9 cellular contexts compared by ENCODE assay signal in the genomic region with DNA sequence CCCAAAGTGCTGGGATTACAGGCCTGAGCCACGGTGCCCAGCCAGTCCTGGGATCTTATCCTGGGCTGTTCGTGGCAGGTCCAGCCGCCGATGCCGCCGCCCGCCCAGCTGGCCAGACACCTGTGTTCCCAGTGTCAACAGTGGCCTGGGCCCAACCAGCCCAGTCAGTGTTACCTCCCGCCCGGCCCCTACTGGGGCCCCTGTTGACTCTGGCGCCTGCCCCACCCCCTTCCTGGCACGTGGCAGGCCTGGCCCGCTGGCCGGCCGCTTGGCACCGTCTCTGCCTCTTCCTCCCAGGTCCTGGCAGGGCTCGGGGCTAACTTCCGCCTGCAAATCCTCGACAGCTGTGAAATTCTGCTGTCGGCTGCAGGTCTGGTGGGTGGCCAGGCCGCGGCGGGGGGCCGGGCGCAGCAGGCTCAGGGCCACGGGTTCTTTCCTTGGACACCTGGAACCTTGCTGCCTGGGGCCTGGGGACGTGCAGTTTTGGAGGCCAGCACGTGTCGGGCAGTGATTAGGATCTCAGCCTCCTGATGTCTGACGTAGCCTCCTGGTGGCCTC. TPM values are rescaled to one million over a fixed set of nuclear protein-coding genes. Genes with fewer than 3 reads are reported as not detected.
A peak's percentile ranks its signal among the peaks of the same experiment; 100 is the strongest.
DNase-seq lines count a peak whose midpoint lies in the region; ATAC-seq, FAIRE-seq and TF ChIP-seq lines count a peak whose summit lies in the region.
"Had no signal": no experiment of that assay in that cellular context is flagged by ENCODE, and none has a peak within 500 bp of the region (broad histone marks: within the 10 kb centered on the region; RNA-seq: fewer than 3 reads in every experiment).

No MANE protein-coding gene starts in this region.

- H3K4me1 ChIP-seq in K562 (replicated peaks in 1 of 2; ENCODE audit: control insufficient read depth in 2 of 2, insufficient read depth in 2 of 2, low read length in 2 of 2), result peaks cover 0 to 50% of the 10 kb centered on the region in 2 experiments; a peak in 3 of 5 replicates
- peaks cover 2 to 59% (median 40%) of the 10 kb centered on the region in 5 donors for H3K4me1 ChIP-seq in subcutaneous abdominal adipose tissue (ENCODE audit: control insufficient read depth in 5 of 5, insufficient read depth in 5 of 5, low read length in 5 of 5)

- no peak overlapping the region for H3K27ac Mint-ChIP-seq in activated T-cell treated with anti-CD3 and anti-CD28 coated beads, Interleukin-2, amount 50 U/mL, for 72 hours
- H3K27ac Mint-ChIP-seq in activated naive CD4-positive, alpha-beta T cell treated with anti-CD3 and anti-CD28 coated beads, Interleukin-2, amount 50 U/mL, for 72 hours, result no peak overlapping the region

- DNase-seq in HT-29 (ENCODE audit: low spot score) (peak; percentile 86), K562 (ENCODE audit: extremely low read depth in 1 of 4, low spot score in 3 of 4) (no peak), left kidney (ENCODE audit: low read depth, low spot score) (peak; percentile 44), KBM-7 (no peak), kidney glomerular epithelial cell (lab: John Stamatoyannopoulos, UW) (no peak)
- DNase-seq in activated T-cell treated with anti-CD3 and anti-CD28 coated beads, Interleukin-2, amount 50 U/mL, for 72 hours, result no peak
- no peak for DNase-seq in activated naive CD4-positive, alpha-beta T cell treated with anti-CD3 and anti-CD28 coated beads, Interleukin-2, amount 50 U/mL, for 72 hours (ENCODE audit: low spot score in 2 of 2)

- H3K9ac ChIP-seq in K562 (ENCODE audit: insufficient read depth in 1 of 2, low read depth in 2 of 2, low read length in 2 of 2), result no peak overlapping the region
- H3K9ac ChIP-seq in subcutaneous abdominal adipose tissue (ENCODE audit: low read length in 5 of 5), result peak overlapping the region in 2 of 5 donors; percentile 13 to 21

- ATAC-seq in K562, result no peak
- no peak for ATAC-seq in activated T-cell treated with anti-CD3 and anti-CD28 coated beads, Interleukin-2, amount 50 U/mL, for 72 hours (replicated peaks in 1 of 2)
- no peak for ATAC-seq in activated naive CD4-positive, alpha-beta T cell treated with anti-CD3 and anti-CD28 coated beads, Interleukin-2, amount 50 U/mL, for 72 hours

- no peak overlapping the region for H2AFZ ChIP-seq in K562 (ENCODE audit: low read depth, low read length)

- peaks cover under 1 to 3% of the 10 kb centered on the region in 2 donors for H3K36me3 Mint-ChIP-seq in activated T-cell treated with anti-CD3 and anti-CD28 coated beads, Interleukin-2, amount 50 U/mL, for 72 hours (ENCODE audit: insufficient read depth in 2 of 2)
- peaks cover 0 to 16% of the 10 kb centered on the region in 2 donors for H3K36me3 Mint-ChIP-seq in activated naive CD4-positive, alpha-beta T cell treated with anti-CD3 and anti-CD28 coated beads, Interleukin-2, amount 50 U/mL, for 72 hours

- peaks cover 0 to 1% of the 10 kb centered on the region in 2 donors for H3K9me3 Mint-ChIP-seq in activated T-cell treated with anti-CD3 and anti-CD28 coated beads, Interleukin-2, amount 50 U/mL, for 72 hours
- H3K9me3 Mint-ChIP-seq in activated naive CD4-positive, alpha-beta T cell treated with anti-CD3 and anti-CD28 coated beads, Interleukin-2, amount 50 U/mL, for 72 hours, result no peaks in the 10 kb centered on the region

- TF ChIP-seq POLR2A in K562 (conservative IDR thresholded peaks at IDR 0.05), result no peak

- H3K27ac ChIP-seq in K562 (ENCODE audit: extremely low read depth, low read depth, low read length) (no peak overlapping the region), subcutaneous abdominal adipose tissue (ENCODE audit: low read depth, low read length) (peak overlapping the region; percentile 16)
- H3K27ac ChIP-seq: SK-N-MC had no signal

- CTCF ChIA-PET in K562 (lab: Yijun Ruan, JAX; ENCODE audit: low intra/inter-chr PET ratio), result no interaction called here

- H3K36me3 ChIP-seq in K562 (ENCODE audit: control insufficient read depth, insufficient read depth, low read length) (peaks cover 82% of the 10 kb centered on the region; the same call in 2 of the 3 replicates), subcutaneous abdominal adipose tissue (ENCODE audit: control insufficient read depth in 5 of 5, insufficient read depth in 5 of 5, low read length in 5 of 5) (peaks cover 0 to 19% (median 6%) of the 10 kb centered on the region in 5 donors)

- no peak for TF ChIP-seq RAD21 in K562 (CRISPR knock-in tag; conservative IDR thresholded peaks at IDR 0.05 in 1 of 2, IDR thresholded peaks at IDR 0.05 in 1 of 2)

- H3K9me1 ChIP-seq in K562 (ENCODE audit: control insufficient read depth, insufficient read depth, low read length), result peaks cover 4% of the 10 kb centered on the region

- H3K4me3 ChIP-seq in K562 (no peak overlapping the region), subcutaneous abdominal adipose tissue (ENCODE audit: low read depth in 1 of 5, low read length in 5 of 5) (peak overlapping the region in 1 of 5 donors; percentile 22)
- H3K4me3 ChIP-seq: SK-N-MC had no signal

- in situ Hi-C loops in K562 (cut with MboI), result no loop called here
- in situ Hi-C loops in KBM-7 (cut with MboI; ENCODE audit: low pct_unique_long_range_greater_than_20kb, low sequenced_read_pairs), result no loop called here

- no peak for TF ChIP-seq EP300 in K562 (IDR thresholded peaks at IDR 0.05; ENCODE audit: low read length)

- H3K27me3 Mint-ChIP-seq in activated T-cell treated with anti-CD3 and anti-CD28 coated beads, Interleukin-2, amount 50 U/mL, for 72 hours (ENCODE audit: low read depth), result no peaks in the 10 kb centered on the region

- no peaks in the 10 kb centered on the region for H3K9me3 ChIP-seq in K562 (replicated peaks; ENCODE audit: control insufficient read depth, insufficient read depth, low read depth, low read length)
- no peaks in the 10 kb centered on the region for H3K9me3 ChIP-seq in subcutaneous abdominal adipose tissue (ENCODE audit: control insufficient read depth in 5 of 5, low read length in 5 of 5)

- H3K4me3 Mint-ChIP-seq in activated T-cell treated with anti-CD3 and anti-CD28 coated beads, Interleukin-2, amount 50 U/mL, for 72 hours, result no peak overlapping the region

- no TSS peak for BruUV-seq in K562 (replicated peaks; lab: Mats Ljungman, UMichigan)

- WGBS in K562 (ENCODE audit: insufficient coverage, low coverage, missing lambda C conversion rate), result 91% methylated on average over 19 of the region's 29 CpGs

- 0 out of 2 replicates have a peak, but pooled peaks cover 3% of the 10 kb centered on the region for H4K20me1 ChIP-seq in K562 (replicated peaks; ENCODE audit: control insufficient read depth, insufficient read depth, low read length)

- intact Hi-C loops in K562 (cut with micrococcal nuclease), result no loop called here

- H3K4me2 ChIP-seq in K562 (ENCODE audit: insufficient read depth, low read length), result no peak overlapping the region

- H3K27me3 ChIP-seq in K562 (ENCODE audit: control insufficient read depth in 2 of 2, insufficient read depth in 2 of 2, low read length in 2 of 2) (no peaks in the 10 kb centered on the region), subcutaneous abdominal adipose tissue (ENCODE audit: control insufficient read depth in 5 of 5, insufficient read depth in 4 of 5, low read length in 5 of 5) (no peaks in the 10 kb centered on the region)

- TF ChIP-seq CTCF in K562 (IDR thresholded peaks at IDR 0.05 in 2 of 3, conservative IDR thresholded peaks at IDR 0.05 in 1 of 3; ENCODE audit: insufficient read depth in 2 of 3, low read depth in 1 of 3, low read length in 3 of 3), result no peak

- peaks cover 78% of the 10 kb centered on the region for H3K79me2 ChIP-seq in K562 (ENCODE audit: control insufficient read depth, insufficient read depth, low read length)

- FAIRE-seq in K562 (lab: Jason Lieb, UNC), result no peak

- H3K4me1 Mint-ChIP-seq in activated T-cell treated with anti-CD3 and anti-CD28 coated beads, Interleukin-2, amount 50 U/mL, for 72 hours (ENCODE audit: low read depth), result peaks cover 33% of the 10 kb centered on the region

- POLR2A ChIA-PET in K562 (lab: Yijun Ruan, JAX), result interaction anchor here (1.0 to 1.2 kb wide), 2 partner anchors 9 to 11 kb away, joined by 4 to 5 read pairs; no protein-coding TSS in a partner anchor

RNA-seq across cellular contexts. Expression of gene ARID3A, which starts 9.1 kb away (rescaled TPM):
- 10.4 and 11.8 TPM in 2 replicates for total RNA-seq in HT-29 (2014; rRNA removed; shearing (Covaris generic))
- total RNA-seq in K562 (2011; cell fraction: chromatin; rRNA removed; ENCODE audit: low replicate concordance), result 89.0 and 254 TPM in 2 replicates
- total RNA-seq in K562 (2011; cell fraction: nucleolus; rRNA removed), result 180 and 206 TPM in 2 replicates
- total RNA-seq in K562 (2011; cell fraction: nucleoplasm; rRNA removed), result 120 and 121 TPM in 2 replicates
- 55.2 and 62.0 TPM in 2 replicates for total RNA-seq in K562 (2014; rRNA removed)
- 14.8 and 16.4 TPM in 2 replicates for total RNA-seq in K562 (2014; rRNA removed; fragmentation: Illumina TruSeq; extraction: Trizol)
- total RNA-seq in K562 (2015; rRNA removed; fragmentation: Illumina TruSeq; extraction: Trizol), result 39.0 and 41.3 TPM in 2 replicates
- total RNA-seq in K562 (2021), result 97.2 and 118 TPM in 2 replicates
- polyA plus RNA-seq in K562 (2011; rRNA removed), result 27.9 and 44.1 TPM in 2 replicates
- polyA plus RNA-seq in K562 (2011; cell fraction: cytosol; rRNA removed), result 43.2 and 88.8 TPM in 2 replicates
- polyA plus RNA-seq in K562 (2011; cell fraction: nucleus; rRNA removed), result 58.8 and 128 TPM in 2 replicates
- 49.0 and 52.3 TPM in 2 replicates for polyA plus RNA-seq in K562 (2012)
- 31.2 and 62.4 TPM in 2 replicates for polyA plus RNA-seq in K562 (2014; fragmentation: Illumina TruSeq; extraction: Trizol)
- 1 to 10 TPM; 1.4 to 2.0 TPM for polyA plus RNA-seq in K562 (2014; fragmentation: Nextera tagmentation; extraction: Ambion mirVana)
- 31.0 and 46.7 TPM in 2 replicates for polyA plus RNA-seq in K562 (2014; rRNA removed)
- polyA minus RNA-seq in K562 (2011; rRNA and poly(A)+ RNA removed), result 36.2 and 53.3 TPM in 2 replicates
- 119 and 167 TPM in 2 replicates for polyA minus RNA-seq in K562 (2011; cell fraction: cytosol; rRNA and poly(A)+ RNA removed)
- 45.8 and 47.4 TPM in 2 replicates for polyA minus RNA-seq in K562 (2011; cell fraction: nucleus; rRNA and poly(A)+ RNA removed)
- 10 to 100 TPM; 31.7 to 34.0 TPM for total RNA-seq in activated T-cell treated with anti-CD3 and anti-CD28 coated beads, Interleukin-2, amount 50 U/mL, for 72 hours
- 10 to 100 TPM; 22.4 to 35.7 TPM for total RNA-seq in activated naive CD4-positive, alpha-beta T cell treated with anti-CD3 and anti-CD28 coated beads, Interleukin-2, amount 50 U/mL, for 72 hours

RNA-seq across cellular contexts. Expression of gene KISS1R, which starts 17.8 kb away (rescaled TPM):
- total RNA-seq in HT-29 (2014; rRNA removed; shearing (Covaris generic)), result not detected in 2 replicates
- total RNA-seq in K562 (2011; cell fraction: chromatin; rRNA removed; ENCODE audit: low replicate concordance), result 13.9 and 50.0 TPM in 2 replicates
- total RNA-seq in K562 (2011; cell fraction: nucleolus; rRNA removed), result 79.5 and 104 TPM in 2 replicates
- total RNA-seq in K562 (2011; cell fraction: nucleoplasm; rRNA removed), result 29.6 and 30.1 TPM in 2 replicates
- total RNA-seq in K562 (2014; rRNA removed) (19.3 and 26.7 TPM in 2 replicates), K562 (2014; rRNA removed; fragmentation: Illumina TruSeq; extraction: Trizol) (0.80 and 1.1 TPM in 2 replicates), K562 (2015; rRNA removed; fragmentation: Illumina TruSeq; extraction: Trizol) (2.0 and 2.7 TPM in 2 replicates), K562 (2021) (36.2 and 39.4 TPM in 2 replicates)
- polyA plus RNA-seq in K562 (2011; rRNA removed) (2.8 and 6.3 TPM in 2 replicates), K562 (2014; fragmentation: Illumina TruSeq; extraction: Trizol) (0.37 and 2.7 TPM in 2 replicates), K562 (2014; fragmentation: Nextera tagmentation; extraction: Ambion mirVana) (under 1 TPM; 0.55 to 0.75 TPM), K562 (2014; rRNA removed) (17.3 and 26.8 TPM in 2 replicates)
- polyA plus RNA-seq in K562 (2011; cell fraction: cytosol; rRNA removed), result 4.3 and 59.2 TPM in 2 replicates
- 36.4 and 172 TPM in 2 replicates for polyA plus RNA-seq in K562 (2011; cell fraction: nucleus; rRNA removed)
- polyA plus RNA-seq in K562 (2012), result 6.9 and 23.9 TPM in 2 replicates
- 0.30 and 1.8 TPM in 2 replicates for polyA minus RNA-seq in K562 (2011; rRNA and poly(A)+ RNA removed)
- polyA minus RNA-seq in K562 (2011; cell fraction: cytosol; rRNA and poly(A)+ RNA removed), result 5.8 and 14.1 TPM in 2 replicates
- polyA minus RNA-seq in K562 (2011; cell fraction: nucleus; rRNA and poly(A)+ RNA removed), result 5.8 and 22.6 TPM in 2 replicates
- total RNA-seq in activated T-cell treated with anti-CD3 and anti-CD28 coated beads, Interleukin-2, amount 50 U/mL, for 72 hours, result 1 to 10 TPM; 1.0 to 3.6 TPM
- total RNA-seq in activated naive CD4-positive, alpha-beta T cell treated with anti-CD3 and anti-CD28 coated beads, Interleukin-2, amount 50 U/mL, for 72 hours, result 10 to 100 TPM; 10.9 to 32.4 TPM

RNA-seq across cellular contexts. Expression of gene R3HDM4, which starts 21.9 kb away (rescaled TPM):
- 37.7 and 51.4 TPM in 2 replicates for total RNA-seq in HT-29 (2014; rRNA removed; shearing (Covaris generic))
- 66.6 and 166 TPM in 2 replicates for total RNA-seq in K562 (2011; cell fraction: chromatin; rRNA removed; ENCODE audit: low replicate concordance)
- total RNA-seq in K562 (2011; cell fraction: nucleolus; rRNA removed), result 109 and 113 TPM in 2 replicates
- 92.6 and 119 TPM in 2 replicates for total RNA-seq in K562 (2011; cell fraction: nucleoplasm; rRNA removed)
- total RNA-seq in K562 (2014; rRNA removed) (63.2 and 75.6 TPM in 2 replicates), K562 (2014; rRNA removed; fragmentation: Illumina TruSeq; extraction: Trizol) (21.4 and 26.2 TPM in 2 replicates), K562 (2015; rRNA removed; fragmentation: Illumina TruSeq; extraction: Trizol) (44.6 and 46.1 TPM in 2 replicates), K562 (2021) (133 and 138 TPM in 2 replicates)
- polyA plus RNA-seq in K562 (2011; rRNA removed) (59.0 and 93.9 TPM in 2 replicates), K562 (2014; fragmentation: Illumina TruSeq; extraction: Trizol) (87.6 and 109 TPM in 2 replicates), K562 (2014; fragmentation: Nextera tagmentation; extraction: Ambion mirVana) (1 to 10 TPM; 3.2 to 5.6 TPM), K562 (2014; rRNA removed) (140 and 154 TPM in 2 replicates)
- 105 and 207 TPM in 2 replicates for polyA plus RNA-seq in K562 (2011; cell fraction: cytosol; rRNA removed)
- polyA plus RNA-seq in K562 (2011; cell fraction: nucleus; rRNA removed), result 149 and 223 TPM in 2 replicates
- 85.0 and 165 TPM in 2 replicates for polyA plus RNA-seq in K562 (2012)
- polyA minus RNA-seq in K562 (2011; rRNA and poly(A)+ RNA removed), result 11.6 and 16.6 TPM in 2 replicates
- polyA minus RNA-seq in K562 (2011; cell fraction: cytosol; rRNA and poly(A)+ RNA removed), result 30.8 and 60.9 TPM in 2 replicates
- polyA minus RNA-seq in K562 (2011; cell fraction: nucleus; rRNA and poly(A)+ RNA removed), result 22.8 and 25.2 TPM in 2 replicates
- total RNA-seq in activated T-cell treated with anti-CD3 and anti-CD28 coated beads, Interleukin-2, amount 50 U/mL, for 72 hours, result 100 to 1,000 TPM; 109 to 126 TPM
- 100 to 1,000 TPM in 1 of 2 donors, 10 to 100 TPM in 1; 98.3 to 102 TPM for total RNA-seq in activated naive CD4-positive, alpha-beta T cell treated with anti-CD3 and anti-CD28 coated beads, Interleukin-2, amount 50 U/mL, for 72 hours

RNA-seq across cellular contexts. Expression of gene RNU6-9, which starts 41.7 kb away (rescaled TPM):
- not detected in 2 replicates for total RNA-seq in HT-29 (2014; rRNA removed; shearing (Covaris generic))
- not detected in 2 replicates for total RNA-seq in K562 (2011; cell fraction: chromatin; rRNA removed; ENCODE audit: low replicate concordance)
- total RNA-seq in K562 (2011; cell fraction: nucleolus; rRNA removed), result not detected in 2 replicates
- not detected in 2 replicates for total RNA-seq in K562 (2011; cell fraction: nucleoplasm; rRNA removed)
- total RNA-seq in K562 (2014; rRNA removed), result not detected in 2 replicates
- not detected in 2 replicates for total RNA-seq in K562 (2014; rRNA removed; fragmentation: Illumina TruSeq; extraction: Trizol)
- not detected in 2 replicates for total RNA-seq in K562 (2015; rRNA removed; fragmentation: Illumina TruSeq; extraction: Trizol)
- total RNA-seq in K562 (2021), result not detected in 2 replicates
- polyA plus RNA-seq in K562 (2011; rRNA removed), result not detected in 2 replicates
- not detected in 2 replicates for polyA plus RNA-seq in K562 (2011; cell fraction: cytosol; rRNA removed)
- polyA plus RNA-seq in K562 (2011; cell fraction: nucleus; rRNA removed), result not detected in 2 replicates
- not detected in 2 replicates for polyA plus RNA-seq in K562 (2012)
- polyA plus RNA-seq in K562 (2014; fragmentation: Illumina TruSeq; extraction: Trizol), result not detected in 2 replicates
- polyA plus RNA-seq in K562 (2014; fragmentation: Nextera tagmentation; extraction: Ambion mirVana), result not detected
- polyA plus RNA-seq in K562 (2014; rRNA removed), result not detected in 2 replicates
- polyA minus RNA-seq in K562 (2011; rRNA and poly(A)+ RNA removed), result under 0.01 TPM in 2 replicates
- 667 TPM in 1 of 2 replicates, not detected in the other for polyA minus RNA-seq in K562 (2011; cell fraction: cytosol; rRNA and poly(A)+ RNA removed)
- under 0.01 TPM in 1 of 2 replicates, not detected in the other for polyA minus RNA-seq in K562 (2011; cell fraction: nucleus; rRNA and poly(A)+ RNA removed)
- not detected for total RNA-seq in activated T-cell treated with anti-CD3 and anti-CD28 coated beads, Interleukin-2, amount 50 U/mL, for 72 hours
- not detected for total RNA-seq in activated naive CD4-positive, alpha-beta T cell treated with anti-CD3 and anti-CD28 coated beads, Interleukin-2, amount 50 U/mL, for 72 hours

RNA-seq across cellular contexts. Expression of gene MED16, which starts 42.0 kb away (rescaled TPM):
- 31.8 and 32.4 TPM in 2 replicates for total RNA-seq in HT-29 (2014; rRNA removed; shearing (Covaris generic))
- total RNA-seq in K562 (2011; cell fraction: chromatin; rRNA removed; ENCODE audit: low replicate concordance), result 28.6 and 108 TPM in 2 replicates
- 71.0 and 80.0 TPM in 2 replicates for total RNA-seq in K562 (2011; cell fraction: nucleolus; rRNA removed)
- total RNA-seq in K562 (2011; cell fraction: nucleoplasm; rRNA removed), result 33.8 and 41.3 TPM in 2 replicates
- total RNA-seq in K562 (2014; rRNA removed) (15.6 and 22.1 TPM in 2 replicates), K562 (2014; rRNA removed; fragmentation: Illumina TruSeq; extraction: Trizol) (1.2 and 1.8 TPM in 2 replicates), K562 (2015; rRNA removed; fragmentation: Illumina TruSeq; extraction: Trizol) (8.6 and 9.3 TPM in 2 replicates), K562 (2021) (59.6 and 59.9 TPM in 2 replicates)
- polyA plus RNA-seq in K562 (2011; rRNA removed) (10.3 and 26.2 TPM in 2 replicates), K562 (2014; fragmentation: Illumina TruSeq; extraction: Trizol) (7.1 and 20.0 TPM in 2 replicates), K562 (2014; fragmentation: Nextera tagmentation; extraction: Ambion mirVana) (1 to 10 TPM in 1 of 2 experiments, under 1 TPM in 1; 0.89 to 1.3 TPM), K562 (2014; rRNA removed) (21.2 and 30.2 TPM in 2 replicates)
- 36.6 and 87.3 TPM in 2 replicates for polyA plus RNA-seq in K562 (2011; cell fraction: cytosol; rRNA removed)
- polyA plus RNA-seq in K562 (2011; cell fraction: nucleus; rRNA removed), result 34.7 and 60.1 TPM in 2 replicates
- polyA plus RNA-seq in K562 (2012), result 34.1 and 52.5 TPM in 2 replicates
- polyA minus RNA-seq in K562 (2011; rRNA and poly(A)+ RNA removed), result 10.3 and 15.6 TPM in 2 replicates
- 72.1 and 84.4 TPM in 2 replicates for polyA minus RNA-seq in K562 (2011; cell fraction: cytosol; rRNA and poly(A)+ RNA removed)
- polyA minus RNA-seq in K562 (2011; cell fraction: nucleus; rRNA and poly(A)+ RNA removed), result 33.7 and 37.4 TPM in 2 replicates
- total RNA-seq in activated T-cell treated with anti-CD3 and anti-CD28 coated beads, Interleukin-2, amount 50 U/mL, for 72 hours, result 10 to 100 TPM; 59.8 to 62.2 TPM
- total RNA-seq in activated naive CD4-positive, alpha-beta T cell treated with anti-CD3 and anti-CD28 coated beads, Interleukin-2, amount 50 U/mL, for 72 hours, result 10 to 100 TPM; 42.0 to 61.8 TPM

Comparison
In these comparisons a context has a peak if more than half of its experiments do, and no peak if none do; other contexts are left out.
1. DNase-seq: peak in HT-29 (single experiment) and left kidney (single experiment); none in K562 (0 of 4), KBM-7 (single experiment), activated T-cell treated with anti-CD3 and anti-CD28 coated beads, Interleukin-2, amount 50 U/mL, for 72 hours (0 of 2), kidney glomerular epithelial cell (single experiment) and activated naive CD4-positive, alpha-beta T cell treated with anti-CD3 and anti-CD28 coated beads, Interleukin-2, amount 50 U/mL, for 72 hours (0 of 2).